Comparison of ENCODE assay signal across 1 cellular context in the genomic region with DNA sequence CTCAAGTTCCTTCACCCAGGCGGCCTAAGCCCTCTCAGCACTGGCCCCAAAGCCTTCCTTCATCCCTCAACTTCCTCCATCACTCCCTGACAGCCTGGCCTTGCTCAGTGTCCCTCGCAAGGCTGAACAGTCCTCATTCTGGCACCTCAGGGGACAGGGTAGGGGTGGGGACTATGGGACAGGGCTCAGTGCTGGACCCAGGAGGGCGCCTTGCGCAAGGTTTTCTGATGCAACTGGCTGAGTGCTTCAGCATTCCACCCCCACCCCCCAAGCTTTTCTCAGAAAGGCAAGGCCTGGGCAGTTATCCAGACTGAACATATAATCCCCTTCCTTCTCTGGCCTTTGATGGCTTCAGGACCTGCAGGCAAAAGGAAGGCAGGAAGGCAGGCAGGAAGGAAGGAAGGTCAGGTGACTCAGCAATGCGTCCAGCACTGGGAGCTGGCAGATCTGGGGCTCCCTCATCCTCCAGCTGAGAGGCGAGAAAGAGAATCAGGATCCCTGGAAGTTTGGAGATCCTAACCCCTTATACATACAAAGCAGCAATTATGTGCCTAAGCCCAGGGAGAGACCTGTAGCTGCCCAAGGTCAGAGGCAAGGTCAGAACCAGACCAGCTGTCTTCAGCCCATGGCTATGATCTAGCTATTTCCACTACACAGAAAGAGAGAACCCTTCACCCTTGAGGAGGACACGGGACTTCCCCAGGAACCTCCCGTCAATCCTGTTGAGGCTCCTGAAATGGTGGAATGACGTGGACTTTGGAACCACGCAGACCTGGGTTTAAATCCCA.
TF ChIP-seq lines count a peak whose summit lies in the region.

No MANE protein-coding gene starts in this region.

TF ChIP-seq in HepG2, 621 proteins besides CTCF, POLR2A, EP300 and RAD21 (continued from another document and continues in another):
- TF ChIP-seq, protein P1, sequence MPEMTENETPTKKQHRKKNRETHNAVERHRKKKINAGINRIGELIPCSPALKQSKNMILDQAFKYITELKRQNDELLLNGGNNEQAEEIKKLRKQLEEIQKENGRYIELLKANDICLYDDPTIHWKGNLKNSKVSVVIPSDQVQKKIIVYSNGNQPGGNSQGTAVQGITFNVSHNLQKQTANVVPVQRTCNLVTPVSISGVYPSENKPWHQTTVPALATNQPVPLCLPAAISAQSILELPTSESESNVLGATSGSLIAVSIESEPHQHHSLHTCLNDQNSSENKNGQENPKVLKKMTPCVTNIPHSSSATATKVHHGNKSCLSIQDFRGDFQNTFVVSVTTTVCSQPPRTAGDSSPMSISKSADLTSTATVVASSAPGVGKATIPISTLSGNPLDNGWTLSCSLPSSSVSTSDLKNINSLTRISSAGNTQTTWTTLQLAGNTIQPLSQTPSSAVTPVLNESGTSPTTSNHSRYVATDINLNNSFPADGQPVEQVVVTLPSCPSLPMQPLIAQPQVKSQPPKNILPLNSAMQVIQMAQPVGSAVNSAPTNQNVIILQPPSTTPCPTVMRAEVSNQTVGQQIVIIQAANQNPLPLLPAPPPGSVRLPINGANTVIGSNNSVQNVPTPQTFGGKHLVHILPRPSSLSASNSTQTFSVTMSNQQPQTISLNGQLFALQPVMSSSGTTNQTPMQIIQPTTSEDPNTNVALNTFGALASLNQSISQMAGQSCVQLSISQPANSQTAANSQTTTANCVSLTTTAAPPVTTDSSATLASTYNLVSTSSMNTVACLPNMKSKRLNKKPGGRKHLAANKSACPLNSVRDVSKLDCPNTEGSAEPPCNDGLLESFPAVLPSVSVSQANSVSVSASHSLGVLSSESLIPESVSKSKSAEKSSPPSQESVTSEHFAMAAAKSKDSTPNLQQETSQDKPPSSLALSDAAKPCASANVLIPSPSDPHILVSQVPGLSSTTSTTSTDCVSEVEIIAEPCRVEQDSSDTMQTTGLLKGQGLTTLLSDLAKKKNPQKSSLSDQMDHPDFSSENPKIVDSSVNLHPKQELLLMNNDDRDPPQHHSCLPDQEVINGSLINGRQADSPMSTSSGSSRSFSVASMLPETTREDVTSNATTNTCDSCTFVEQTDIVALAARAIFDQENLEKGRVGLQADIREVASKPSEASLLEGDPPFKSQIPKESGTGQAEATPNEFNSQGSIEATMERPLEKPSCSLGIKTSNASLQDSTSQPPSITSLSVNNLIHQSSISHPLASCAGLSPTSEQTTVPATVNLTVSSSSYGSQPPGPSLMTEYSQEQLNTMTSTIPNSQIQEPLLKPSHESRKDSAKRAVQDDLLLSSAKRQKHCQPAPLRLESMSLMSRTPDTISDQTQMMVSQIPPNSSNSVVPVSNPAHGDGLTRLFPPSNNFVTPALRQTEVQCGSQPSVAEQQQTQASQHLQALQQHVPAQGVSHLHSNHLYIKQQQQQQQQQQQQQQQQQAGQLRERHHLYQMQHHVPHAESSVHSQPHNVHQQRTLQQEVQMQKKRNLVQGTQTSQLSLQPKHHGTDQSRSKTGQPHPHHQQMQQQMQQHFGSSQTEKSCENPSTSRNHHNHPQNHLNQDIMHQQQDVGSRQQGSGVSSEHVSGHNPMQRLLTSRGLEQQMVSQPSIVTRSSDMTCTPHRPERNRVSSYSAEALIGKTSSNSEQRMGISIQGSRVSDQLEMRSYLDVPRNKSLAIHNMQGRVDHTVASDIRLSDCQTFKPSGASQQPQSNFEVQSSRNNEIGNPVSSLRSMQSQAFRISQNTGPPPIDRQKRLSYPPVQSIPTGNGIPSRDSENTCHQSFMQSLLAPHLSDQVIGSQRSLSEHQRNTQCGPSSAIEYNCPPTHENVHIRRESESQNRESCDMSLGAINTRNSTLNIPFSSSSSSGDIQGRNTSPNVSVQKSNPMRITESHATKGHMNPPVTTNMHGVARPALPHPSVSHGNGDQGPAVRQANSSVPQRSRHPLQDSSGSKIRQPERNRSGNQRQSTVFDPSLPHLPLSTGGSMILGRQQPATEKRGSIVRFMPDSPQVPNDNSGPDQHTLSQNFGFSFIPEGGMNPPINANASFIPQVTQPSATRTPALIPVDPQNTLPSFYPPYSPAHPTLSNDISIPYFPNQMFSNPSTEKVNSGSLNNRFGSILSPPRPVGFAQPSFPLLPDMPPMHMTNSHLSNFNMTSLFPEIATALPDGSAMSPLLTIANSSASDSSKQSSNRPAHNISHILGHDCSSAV (CRISPR knock-in tag; IDR thresholded peaks at IDR 0.05; ENCODE audit: borderline replicate concordance), result 0 out of 2 replicates have a peak, but pooled peaks have one; percentile 95
- TF ChIP-seq, protein P2, sequence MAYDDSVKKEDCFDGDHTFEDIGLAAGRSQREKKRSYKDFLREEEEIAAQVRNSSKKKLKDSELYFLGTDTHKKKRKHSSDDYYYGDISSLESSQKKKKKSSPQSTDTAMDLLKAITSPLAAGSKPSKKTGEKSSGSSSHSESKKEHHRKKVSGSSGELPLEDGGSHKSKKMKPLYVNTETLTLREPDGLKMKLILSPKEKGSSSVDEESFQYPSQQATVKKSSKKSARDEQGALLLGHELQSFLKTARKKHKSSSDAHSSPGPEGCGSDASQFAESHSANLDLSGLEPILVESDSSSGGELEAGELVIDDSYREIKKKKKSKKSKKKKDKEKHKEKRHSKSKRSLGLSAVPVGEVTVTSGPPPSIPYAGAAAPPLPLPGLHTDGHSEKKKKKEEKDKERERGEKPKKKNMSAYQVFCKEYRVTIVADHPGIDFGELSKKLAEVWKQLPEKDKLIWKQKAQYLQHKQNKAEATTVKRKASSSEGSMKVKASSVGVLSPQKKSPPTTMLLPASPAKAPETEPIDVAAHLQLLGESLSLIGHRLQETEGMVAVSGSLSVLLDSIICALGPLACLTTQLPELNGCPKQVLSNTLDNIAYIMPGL (CRISPR knock-in tag; IDR thresholded peaks at IDR 0.05; ENCODE audit: borderline replicate concordance in 1 of 2, low read depth in 1 of 2), result peak; percentile 70 to 88; a peak in 3 of 4 replicates
- TF ChIP-seq, protein P3, sequence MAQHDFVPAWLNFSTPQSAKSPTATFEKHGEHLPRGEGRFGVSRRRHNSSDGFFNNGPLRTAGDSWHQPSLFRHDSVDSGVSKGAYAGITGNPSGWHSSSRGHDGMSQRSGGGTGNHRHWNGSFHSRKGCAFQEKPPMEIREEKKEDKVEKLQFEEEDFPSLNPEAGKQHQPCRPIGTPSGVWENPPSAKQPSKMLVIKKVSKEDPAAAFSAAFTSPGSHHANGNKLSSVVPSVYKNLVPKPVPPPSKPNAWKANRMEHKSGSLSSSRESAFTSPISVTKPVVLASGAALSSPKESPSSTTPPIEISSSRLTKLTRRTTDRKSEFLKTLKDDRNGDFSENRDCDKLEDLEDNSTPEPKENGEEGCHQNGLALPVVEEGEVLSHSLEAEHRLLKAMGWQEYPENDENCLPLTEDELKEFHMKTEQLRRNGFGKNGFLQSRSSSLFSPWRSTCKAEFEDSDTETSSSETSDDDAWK (CRISPR knock-in tag; IDR thresholded peaks at IDR 0.05), result no peak
- TF ChIP-seq ZNF552 (CRISPR knock-in tag; IDR thresholded peaks at IDR 0.05; ENCODE audit: borderline replicate concordance) (peak; percentile 96), PHF21A (CRISPR knock-in tag; IDR thresholded peaks at IDR 0.05) (peak; percentile 100), ELF3 (CRISPR knock-in tag; IDR thresholded peaks at IDR 0.05) (peak; percentile 89), ZFP90 (CRISPR knock-in tag; IDR thresholded peaks at IDR 0.05; ENCODE audit: borderline replicate concordance) (peak; percentile 96), GPN1 (CRISPR knock-in tag; IDR thresholded peaks at IDR 0.05; ENCODE audit: borderline replicate concordance) (0 out of 2 replicates have a peak, but pooled peaks have one; percentile 71), ZFX (CRISPR knock-in tag; IDR thresholded peaks at IDR 0.05; ENCODE audit: low read depth) (peak; percentile 89), ZNF598 (CRISPR knock-in tag; IDR thresholded peaks at IDR 0.05; ENCODE audit: borderline replicate concordance) (peak; percentile 51; the same call in 1 of the 2 replicates), ZBTB7B (CRISPR knock-in tag; IDR thresholded peaks at IDR 0.05) (peak; percentile 98), MED8 (CRISPR knock-in tag; IDR thresholded peaks at IDR 0.05; ENCODE audit: insufficient replicate concordance) (peak; percentile 98), ZNF720 (CRISPR knock-in tag; IDR thresholded peaks at IDR 0.05) (no peak; the same call in 1 of the 2 replicates), ZNF205 (CRISPR knock-in tag; IDR thresholded peaks at IDR 0.05) (peak; percentile 96), STAT5B (CRISPR knock-in tag; IDR thresholded peaks at IDR 0.05) (0 out of 2 replicates have a peak, but pooled peaks have one; percentile 75), ZSCAN31 (CRISPR knock-in tag; IDR thresholded peaks at IDR 0.05; ENCODE audit: low read depth) (peak; percentile 97; the same call in 1 of the 2 replicates), ZNF251 (CRISPR knock-in tag; IDR thresholded peaks at IDR 0.05) (no peak), ZNF782 (CRISPR knock-in tag; IDR thresholded peaks at IDR 0.05; ENCODE audit: borderline replicate concordance) (peak; percentile 82), SUZ12 (IDR thresholded peaks at IDR 0.05; ENCODE audit: low read depth, low read length) (no peak), SYNCRIP (IDR thresholded peaks at IDR 0.05; ENCODE audit: insufficient read depth, low read depth, low read length) (no peak), KAT7 (CRISPR knock-in tag; IDR thresholded peaks at IDR 0.05; ENCODE audit: borderline replicate concordance) (peak; percentile 64; the same call in 1 of the 2 replicates), ZBTB20 (CRISPR knock-in tag; IDR thresholded peaks at IDR 0.05; ENCODE audit: borderline replicate concordance, low read depth) (peak; percentile 75), NR1H2 (CRISPR knock-in tag; IDR thresholded peaks at IDR 0.05; ENCODE audit: borderline replicate concordance, low read depth) (peak; percentile 41; the same call in 1 of the 2 replicates), TRIM24 (CRISPR knock-in tag; IDR thresholded peaks at IDR 0.05) (peak; percentile 96), ZNF564 (CRISPR knock-in tag; IDR thresholded peaks at IDR 0.05) (peak; percentile 75; the same call in 1 of the 2 replicates), EHMT2 (IDR thresholded peaks at IDR 0.05; ENCODE audit: borderline replicate concordance, low read depth, low read length) (peak; percentile 73; the same call in 1 of the 2 replicates), ZNF75D (CRISPR knock-in tag; IDR thresholded peaks at IDR 0.05; ENCODE audit: borderline replicate concordance) (0 out of 2 replicates have a peak, but pooled peaks have one; percentile 10), HOXD1 (CRISPR knock-in tag; IDR thresholded peaks at IDR 0.05) (peak; percentile 85), ZNF749 (CRISPR knock-in tag; IDR thresholded peaks at IDR 0.05; ENCODE audit: borderline replicate concordance) (peak; percentile 85; the same call in 1 of the 2 replicates), JARID2 (CRISPR knock-in tag; IDR thresholded peaks at IDR 0.05; ENCODE audit: insufficient replicate concordance) (no peak), KMT2A (CRISPR knock-in tag; IDR thresholded peaks at IDR 0.05) (peak; percentile 63; the same call in 1 of the 2 replicates), STAG1 (CRISPR knock-in tag; IDR thresholded peaks at IDR 0.05) (peak; percentile 12; the same call in 1 of the 2 replicates), KAT8 (CRISPR knock-in tag; IDR thresholded peaks at IDR 0.05) (peak; percentile 90), NCOA2 (CRISPR knock-in tag; IDR thresholded peaks at IDR 0.05) (peak; percentile 97)
- TF ChIP-seq, protein P4, sequence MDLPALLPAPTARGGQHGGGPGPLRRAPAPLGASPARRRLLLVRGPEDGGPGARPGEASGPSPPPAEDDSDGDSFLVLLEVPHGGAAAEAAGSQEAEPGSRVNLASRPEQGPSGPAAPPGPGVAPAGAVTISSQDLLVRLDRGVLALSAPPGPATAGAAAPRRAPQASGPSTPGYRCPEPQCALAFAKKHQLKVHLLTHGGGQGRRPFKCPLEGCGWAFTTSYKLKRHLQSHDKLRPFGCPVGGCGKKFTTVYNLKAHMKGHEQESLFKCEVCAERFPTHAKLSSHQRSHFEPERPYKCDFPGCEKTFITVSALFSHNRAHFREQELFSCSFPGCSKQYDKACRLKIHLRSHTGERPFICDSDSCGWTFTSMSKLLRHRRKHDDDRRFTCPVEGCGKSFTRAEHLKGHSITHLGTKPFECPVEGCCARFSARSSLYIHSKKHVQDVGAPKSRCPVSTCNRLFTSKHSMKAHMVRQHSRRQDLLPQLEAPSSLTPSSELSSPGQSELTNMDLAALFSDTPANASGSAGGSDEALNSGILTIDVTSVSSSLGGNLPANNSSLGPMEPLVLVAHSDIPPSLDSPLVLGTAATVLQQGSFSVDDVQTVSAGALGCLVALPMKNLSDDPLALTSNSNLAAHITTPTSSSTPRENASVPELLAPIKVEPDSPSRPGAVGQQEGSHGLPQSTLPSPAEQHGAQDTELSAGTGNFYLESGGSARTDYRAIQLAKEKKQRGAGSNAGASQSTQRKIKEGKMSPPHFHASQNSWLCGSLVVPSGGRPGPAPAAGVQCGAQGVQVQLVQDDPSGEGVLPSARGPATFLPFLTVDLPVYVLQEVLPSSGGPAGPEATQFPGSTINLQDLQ (CRISPR knock-in tag; IDR thresholded peaks at IDR 0.05), result peak; percentile 82; the same call in 1 of the 2 replicates
- TF ChIP-seq, protein P5, sequence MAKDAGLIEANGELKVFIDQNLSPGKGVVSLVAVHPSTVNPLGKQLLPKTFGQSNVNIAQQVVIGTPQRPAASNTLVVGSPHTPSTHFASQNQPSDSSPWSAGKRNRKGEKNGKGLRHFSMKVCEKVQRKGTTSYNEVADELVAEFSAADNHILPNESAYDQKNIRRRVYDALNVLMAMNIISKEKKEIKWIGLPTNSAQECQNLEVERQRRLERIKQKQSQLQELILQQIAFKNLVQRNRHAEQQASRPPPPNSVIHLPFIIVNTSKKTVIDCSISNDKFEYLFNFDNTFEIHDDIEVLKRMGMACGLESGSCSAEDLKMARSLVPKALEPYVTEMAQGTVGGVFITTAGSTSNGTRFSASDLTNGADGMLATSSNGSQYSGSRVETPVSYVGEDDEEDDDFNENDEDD (CRISPR knock-in tag; IDR thresholded peaks at IDR 0.05; ENCODE audit: borderline replicate concordance), result peak; percentile 81
- TF ChIP-seq, protein P6, sequence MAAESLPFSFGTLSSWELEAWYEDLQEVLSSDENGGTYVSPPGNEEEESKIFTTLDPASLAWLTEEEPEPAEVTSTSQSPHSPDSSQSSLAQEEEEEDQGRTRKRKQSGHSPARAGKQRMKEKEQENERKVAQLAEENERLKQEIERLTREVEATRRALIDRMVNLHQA (CRISPR knock-in tag; IDR thresholded peaks at IDR 0.05), result peak; percentile 94
- TF ChIP-seq, protein P7, sequence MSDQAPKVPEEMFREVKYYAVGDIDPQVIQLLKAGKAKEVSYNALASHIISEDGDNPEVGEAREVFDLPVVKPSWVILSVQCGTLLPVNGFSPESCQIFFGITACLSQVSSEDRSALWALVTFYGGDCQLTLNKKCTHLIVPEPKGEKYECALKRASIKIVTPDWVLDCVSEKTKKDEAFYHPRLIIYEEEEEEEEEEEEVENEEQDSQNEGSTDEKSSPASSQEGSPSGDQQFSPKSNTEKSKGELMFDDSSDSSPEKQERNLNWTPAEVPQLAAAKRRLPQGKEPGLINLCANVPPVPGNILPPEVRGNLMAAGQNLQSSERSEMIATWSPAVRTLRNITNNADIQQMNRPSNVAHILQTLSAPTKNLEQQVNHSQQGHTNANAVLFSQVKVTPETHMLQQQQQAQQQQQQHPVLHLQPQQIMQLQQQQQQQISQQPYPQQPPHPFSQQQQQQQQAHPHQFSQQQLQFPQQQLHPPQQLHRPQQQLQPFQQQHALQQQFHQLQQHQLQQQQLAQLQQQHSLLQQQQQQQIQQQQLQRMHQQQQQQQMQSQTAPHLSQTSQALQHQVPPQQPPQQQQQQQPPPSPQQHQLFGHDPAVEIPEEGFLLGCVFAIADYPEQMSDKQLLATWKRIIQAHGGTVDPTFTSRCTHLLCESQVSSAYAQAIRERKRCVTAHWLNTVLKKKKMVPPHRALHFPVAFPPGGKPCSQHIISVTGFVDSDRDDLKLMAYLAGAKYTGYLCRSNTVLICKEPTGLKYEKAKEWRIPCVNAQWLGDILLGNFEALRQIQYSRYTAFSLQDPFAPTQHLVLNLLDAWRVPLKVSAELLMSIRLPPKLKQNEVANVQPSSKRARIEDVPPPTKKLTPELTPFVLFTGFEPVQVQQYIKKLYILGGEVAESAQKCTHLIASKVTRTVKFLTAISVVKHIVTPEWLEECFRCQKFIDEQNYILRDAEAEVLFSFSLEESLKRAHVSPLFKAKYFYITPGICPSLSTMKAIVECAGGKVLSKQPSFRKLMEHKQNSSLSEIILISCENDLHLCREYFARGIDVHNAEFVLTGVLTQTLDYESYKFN (CRISPR knock-in tag; conservative IDR thresholded peaks at IDR 0.05), result peak; percentile 96
